9 cellular contexts compared by ENCODE assay signal in genomic region chr19:35040826-35041547, GRCh38. TPM values are rescaled to one million over a fixed set of nuclear protein-coding genes. Genes with fewer than 3 reads are reported as not detected.
A peak's percentile ranks its signal among the peaks of the same experiment; 100 is the strongest.
DNase-seq lines count a peak whose midpoint lies in the region; ATAC-seq and TF ChIP-seq lines count a peak whose summit lies in the region.
"Had no signal": no experiment of that assay in that cellular context is flagged by ENCODE, and none has a peak within 500 bp of the region (broad histone marks: within the 10 kb centered on the region; RNA-seq: fewer than 3 reads in every experiment).

No MANE protein-coding gene starts in this region.

- H3K79me2 ChIP-seq in GM23338 (replicated peaks; ENCODE audit: insufficient read depth): peaks cover 17% of the 10 kb centered on the region; the same call in 1 of the 2 replicates

- H3K9me3 Mint-ChIP-seq in GM23338: no peaks in the 10 kb centered on the region

- no peak for TF ChIP-seq CTCF in GM23338 (conservative IDR thresholded peaks at IDR 0.05; ENCODE audit: low read depth in 2 of 2)

- H3K27ac Mint-ChIP-seq in GM23338: peak overlapping the region; percentile 92
- H3K27ac Mint-ChIP-seq: brain had no signal

- H3K4me2 ChIP-seq in GM23338: peak overlapping the region; percentile 94

- H4K20me1 ChIP-seq in GM23338 (replicated peaks; ENCODE audit: insufficient read depth): no peaks in the 10 kb centered on the region; the same call in 1 of the 2 replicates

- H3K4me3 ChIP-seq in GM23338: peak overlapping the region; percentile 74

- ATAC-seq in GM23338 (peak; percentile 57), left ventricle myocardium superior (peak; percentile 88), GM18511 (IDR thresholded peaks at IDR 0.05; ENCODE audit: unreplicated experiment) (no peak), HG03025 (IDR thresholded peaks at IDR 0.05; ENCODE audit: low FRiP score, unreplicated experiment) (no peak)

- no peaks in the 10 kb centered on the region; the same call in 2 of the 3 replicates for H3K36me3 Mint-ChIP-seq in GM23338 (ENCODE audit: low read depth)
- H3K36me3 Mint-ChIP-seq: brain had no signal

- peaks cover 8% of the 10 kb centered on the region for H3K27me3 Mint-ChIP-seq in GM23338 (ENCODE audit: insufficient read depth, low read depth, poor library complexity)

- peak overlapping the region; percentile 74 for H3K4me3 Mint-ChIP-seq in GM23338
- H3K4me3 Mint-ChIP-seq: brain had no signal

- no peaks in the 10 kb centered on the region for H3K27me3 ChIP-seq in GM23338 (ENCODE audit: insufficient read depth)

- H2AFZ ChIP-seq in GM23338: peak overlapping the region; percentile 78; the same call in 1 of the 2 replicates

- peaks cover 43% of the 10 kb centered on the region for H3K4me1 ChIP-seq in GM23338 (ENCODE audit: insufficient read depth)

- no peaks in the 10 kb centered on the region for H3K36me3 ChIP-seq in GM23338 (ENCODE audit: insufficient read depth)

- H3K4me1 Mint-ChIP-seq in GM23338: peaks cover 50% of the 10 kb centered on the region

- H3K27ac ChIP-seq in GM23338 (ENCODE audit: low read depth): peak overlapping the region; percentile 80; the same call in 1 of the 2 replicates

- H3K9me2 ChIP-seq in GM23338 (ENCODE audit: insufficient read depth): no peaks in the 10 kb centered on the region

- DNase-seq in GM23338 (ENCODE audit: low spot score): peak; percentile 93
- peak; percentile 28 for DNase-seq in activated naive CD4-positive, alpha-beta T cell treated with Interleukin-2 at 50 U/mL for 16 hours
- DNase-seq in left ventricle myocardium superior: peak; percentile 97
- peak; percentile 69 for DNase-seq in pons (ENCODE audit: low spot score)
- no peak for DNase-seq in middle frontal gyrus (ENCODE audit: extremely low spot score, low spot score)
- DNase-seq in DMS114 treated with DMSO at 0.1 percent for 48 hours (lab: John Stamatoyannopoulos, UW; ENCODE audit: unreplicated experiment): no peak

- intact Hi-C loops in left ventricle myocardium superior (cut with micrococcal nuclease): no loop called here

- peaks cover 11% of the 10 kb centered on the region; the same call in 1 of the 2 replicates for H3F3A ChIP-seq in GM23338 (replicated peaks; ENCODE audit: low read depth)

TF ChIP-seq in GM23338, 12 proteins besides CTCF, POLR2A, EP300 and RAD21:
- TF ChIP-seq, protein P1, sequence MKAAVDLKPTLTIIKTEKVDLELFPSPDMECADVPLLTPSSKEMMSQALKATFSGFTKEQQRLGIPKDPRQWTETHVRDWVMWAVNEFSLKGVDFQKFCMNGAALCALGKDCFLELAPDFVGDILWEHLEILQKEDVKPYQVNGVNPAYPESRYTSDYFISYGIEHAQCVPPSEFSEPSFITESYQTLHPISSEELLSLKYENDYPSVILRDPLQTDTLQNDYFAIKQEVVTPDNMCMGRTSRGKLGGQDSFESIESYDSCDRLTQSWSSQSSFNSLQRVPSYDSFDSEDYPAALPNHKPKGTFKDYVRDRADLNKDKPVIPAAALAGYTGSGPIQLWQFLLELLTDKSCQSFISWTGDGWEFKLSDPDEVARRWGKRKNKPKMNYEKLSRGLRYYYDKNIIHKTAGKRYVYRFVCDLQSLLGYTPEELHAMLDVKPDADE (IDR thresholded peaks at IDR 0.05): peak; percentile 37; the same call in 1 of the 2 replicates
- TF ChIP-seq ZNF331 (CRISPR knock-in tag; IDR thresholded peaks at IDR 0.05; ENCODE audit: low read depth): no peak
- no peak for TF ChIP-seq ZNF114 (CRISPR knock-in tag; IDR thresholded peaks at IDR 0.05)
- TF ChIP-seq STAT1 (IDR thresholded peaks at IDR 0.05; ENCODE audit: unreplicated experiment): no peak
- TF ChIP-seq CREB1 (CRISPR knock-in tag; IDR thresholded peaks at IDR 0.05; ENCODE audit: low read depth): no peak
- no peak for TF ChIP-seq REST (IDR thresholded peaks at IDR 0.05; ENCODE audit: unreplicated experiment)
- no peak for TF ChIP-seq EZH2 (IDR thresholded peaks at IDR 0.05; ENCODE audit: low read depth, unreplicated experiment)
- TF ChIP-seq POLR2AphosphoS5 (IDR thresholded peaks at IDR 0.05; ENCODE audit: low read depth): peak; percentile 72

RNA-seq across cellular contexts. Expression of gene HPN, which starts 0.5 kb away (rescaled TPM):
- total RNA-seq in GM23338 (2014; rRNA removed; shearing (Covaris generic)): 16.2 and 17.4 TPM in 2 replicates
- polyA plus RNA-seq in GM23338 (2016; fragmentation: Nextera tagmentation; extraction: Ambion mirVana): 14.0 and 14.6 TPM in 2 replicates
- 9.8 TPM for total RNA-seq in left ventricle myocardium superior

RNA-seq across cellular contexts. Expression of gene SCN1B, which starts 10.7 kb away (rescaled TPM):
- 3.4 and 4.8 TPM in 2 replicates for total RNA-seq in GM23338 (2014; rRNA removed; shearing (Covaris generic))
- 1.7 and 1.8 TPM in 2 replicates for polyA plus RNA-seq in GM23338 (2016; fragmentation: Nextera tagmentation; extraction: Ambion mirVana)
- total RNA-seq in left ventricle myocardium superior: 45.7 TPM

RNA-seq across cellular contexts. Expression of gene GRAMD1A, which starts 40.9 kb away (rescaled TPM):
- 141 and 174 TPM in 2 replicates for total RNA-seq in GM23338 (2014; rRNA removed; shearing (Covaris generic))
- 122 and 125 TPM in 2 replicates for polyA plus RNA-seq in GM23338 (2016; fragmentation: Nextera tagmentation; extraction: Ambion mirVana)
- total RNA-seq in left ventricle myocardium superior: 30.6 TPM

Comparison
In these comparisons a context has a peak if more than half of its experiments do, and no peak if none do; other contexts are left out.
1. ATAC-seq: peak in GM23338 (single experiment) and left ventricle myocardium superior (single experiment); none in GM18511 (single experiment) and HG03025 (single experiment).
2. DNase-seq: peak in GM23338 (single experiment), activated naive CD4-positive, alpha-beta T cell treated with Interleukin-2 at 50 U/mL for 16 hours (single experiment), left ventricle myocardium superior (single experiment) and pons (single experiment); none in middle frontal gyrus (single experiment) and DMS114 treated with DMSO at 0.1 percent for 48 hours (single experiment).